In the genomic region with DNA sequence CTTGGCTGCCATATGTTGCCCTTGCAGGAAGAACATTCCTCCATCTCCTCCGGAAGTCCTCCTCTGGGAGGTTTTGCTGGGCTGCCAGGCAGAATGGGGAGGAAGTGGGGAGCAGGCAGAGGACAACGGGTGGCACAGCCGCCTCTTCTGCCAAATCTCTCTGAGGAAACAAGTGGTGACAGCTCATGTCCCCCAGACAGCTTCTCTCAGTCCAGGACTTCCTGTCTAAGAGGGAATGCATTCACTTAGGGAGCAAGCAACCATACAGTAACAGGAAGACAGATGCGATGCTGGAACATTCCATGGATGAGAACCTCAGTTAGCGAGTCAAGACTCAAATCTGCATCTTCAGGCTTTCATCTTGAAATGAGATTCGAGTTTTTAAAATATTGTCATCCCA, we compare ENCODE assay signal across 22 cellular contexts.
DNase-seq lines count a peak whose midpoint lies in the region; ATAC-seq and TF ChIP-seq lines count a peak whose summit lies in the region.
"Had no signal": no experiment of that assay in that cellular context is flagged by ENCODE, and none has a peak within 500 bp of the region (broad histone marks: within the 10 kb centered on the region; RNA-seq: fewer than 3 reads in every experiment).

No MANE protein-coding gene starts in this region.

- H3K9me3 ChIP-seq in GM23248 (ENCODE audit: low read depth) (no peaks in the 10 kb centered on the region), smooth muscle cell (replicated peaks; ENCODE audit: low read depth) (no peaks in the 10 kb centered on the region)
- H3K9me3 ChIP-seq: pancreas had no signal

- H3K9me2 ChIP-seq in GM23248 (ENCODE audit: insufficient read depth): no peaks in the 10 kb centered on the region

- ATAC-seq in left colon: no peak
- ATAC-seq: natural killer cell, T-cell had no signal

- H3K36me3 ChIP-seq in GM23248 (ENCODE audit: low read depth): no peaks in the 10 kb centered on the region
- no peaks in the 10 kb centered on the region for H3K36me3 ChIP-seq in smooth muscle cell (ENCODE audit: low read depth)
- H3K36me3 ChIP-seq: pancreas had no signal

- H4K20me1 ChIP-seq in GM23248 (ENCODE audit: insufficient read depth) (no peaks in the 10 kb centered on the region), smooth muscle cell (ENCODE audit: low read depth) (no peaks in the 10 kb centered on the region)

- H3K27me3 ChIP-seq in GM23248 (replicated peaks; ENCODE audit: insufficient read depth) (no peaks in the 10 kb centered on the region), smooth muscle cell (ENCODE audit: low read depth) (no peaks in the 10 kb centered on the region)
- H3K27me3 ChIP-seq: pancreas had no signal

- peak overlapping the region; percentile 42; the same call in 1 of the 2 replicates for H3K9ac ChIP-seq in GM23248
- H3K9ac ChIP-seq in smooth muscle cell (ENCODE audit: low read depth): no peak overlapping the region

- no peaks in the 10 kb centered on the region for H3K79me2 ChIP-seq in GM23248 (ENCODE audit: insufficient read depth)
- H3K79me2 ChIP-seq in smooth muscle cell (ENCODE audit: low read depth): no peaks in the 10 kb centered on the region

- DNase-seq in GM23248: peak; percentile 34
- peak; percentile 27 for DNase-seq in fibroblast of mammary gland (ENCODE audit: low read depth)
- no peak for DNase-seq in smooth muscle cell (lab: John Stamatoyannopoulos, UW; ENCODE audit: unreplicated experiment)
- no peak for DNase-seq in NCI-H2081 (lab: John Stamatoyannopoulos, UW)
- no peak for DNase-seq in left colon
- no peak for DNase-seq in AG20443 (ENCODE audit: low spot score)
- DNase-seq: activated CD4-positive, alpha-beta T cell treated with anti-CD3 and anti-CD28 coated beads for 1 hour; activated CD8-positive, alpha-beta memory T cell treated with anti-CD3 and anti-CD28 coated beads for 24 hours; activated naive CD4-positive, alpha-beta T cell treated with anti-CD3 and anti-CD28 coated beads, Interleukin-2, amount 10 ng/mL, durations not matched to agents 7 days and 5 days; activated T-cell treated with anti-CD3 and anti-CD28 coated beads, Interleukin-2, amount 50 U/mL, for 48 hours; aorta; CD4-positive, CD25-positive, alpha-beta regulatory T cell; cerebellar nuclear complex; effector CD8-positive, alpha-beta T cell; KBM-7; MV-4-11; natural killer cell; NCI-H1694 treated with DMSO at 0.1 percent for 48 hours; NCI-H748 treated with DMSO at 0.1 percent for 48 hours; pancreas; T-cell had no signal

- in situ Hi-C loops in GM23248 (cut with MboI): no loop called here

- H3K4me2 ChIP-seq in GM23248 (ENCODE audit: unreplicated experiment) (peak overlapping the region; percentile 19), smooth muscle cell (no peak overlapping the region)

- intact Hi-C loops in left colon (cut with DNase I, micrococcal nuclease): no loop called here

- H2AFZ ChIP-seq in GM23248: peak overlapping the region; percentile 71
- peak overlapping the region; percentile 81 for H2AFZ ChIP-seq in smooth muscle cell (ENCODE audit: low read depth)

- 37 to 39% methylated on average over 6 of the region's 6 CpGs for WGBS in GM23248 (ENCODE audit: low coverage in 1 of 2, low lambda C conversion rate in 2 of 2, missing lambda C conversion rate in 2 of 2), 2 experiments
- 70% methylated on average over 6 of the region's 6 CpGs for WGBS in smooth muscle cell (ENCODE audit: low lambda C conversion rate)

- H3F3A ChIP-seq in GM23248 (ENCODE audit: insufficient read depth): peaks cover 39% of the 10 kb centered on the region
- H3F3A ChIP-seq in smooth muscle cell (ENCODE audit: low read depth): peaks cover 9% of the 10 kb centered on the region

- no peak overlapping the region for H3K4me3 ChIP-seq in GM23248
- H3K4me3 ChIP-seq in fibroblast of mammary gland (ENCODE audit: control insufficient read depth, low read depth, low read length): no peak overlapping the region
- no peak overlapping the region for H3K4me3 ChIP-seq in smooth muscle cell
- H3K4me3 ChIP-seq: pancreas had no signal

- H3K4me1 ChIP-seq in GM23248 (ENCODE audit: insufficient read depth) (peaks cover 51% of the 10 kb centered on the region), smooth muscle cell (ENCODE audit: low read depth) (peaks cover 7% of the 10 kb centered on the region)
- H3K4me1 ChIP-seq: pancreas had no signal

- H3K27ac ChIP-seq in GM23248: peak overlapping the region; percentile 52
- peak overlapping the region; percentile 79 for H3K27ac ChIP-seq in angular gyrus (ENCODE audit: low read depth, low read length)
- H3K27ac ChIP-seq in smooth muscle cell (ENCODE audit: low read depth): peak overlapping the region; percentile 60
- H3K27ac ChIP-seq: pancreas had no signal

- no peak for TF ChIP-seq CTCF in fibroblast of mammary gland (conservative IDR thresholded peaks at IDR 0.05; ENCODE audit: control insufficient read depth, insufficient read depth, low read depth, low read length)
- no peak for TF ChIP-seq CTCF in smooth muscle cell (IDR thresholded peaks at IDR 0.05; ENCODE audit: borderline replicate concordance, insufficient read depth, poor library complexity, severe bottlenecking)

Comparison
In these comparisons a context has a peak if more than half of its experiments do, and no peak if none do; other contexts are left out.
1. DNase-seq: peak in GM23248 (single experiment) and fibroblast of mammary gland (single experiment); none in smooth muscle cell (single experiment), NCI-H2081 (0 of 2), left colon (0 of 2) and AG20443 (single experiment).
2. Peak in every context shown above with its lines, with median percentiles within 50 percentile points of each other: H3K27ac ChIP-seq.